In the genomic region with DNA sequence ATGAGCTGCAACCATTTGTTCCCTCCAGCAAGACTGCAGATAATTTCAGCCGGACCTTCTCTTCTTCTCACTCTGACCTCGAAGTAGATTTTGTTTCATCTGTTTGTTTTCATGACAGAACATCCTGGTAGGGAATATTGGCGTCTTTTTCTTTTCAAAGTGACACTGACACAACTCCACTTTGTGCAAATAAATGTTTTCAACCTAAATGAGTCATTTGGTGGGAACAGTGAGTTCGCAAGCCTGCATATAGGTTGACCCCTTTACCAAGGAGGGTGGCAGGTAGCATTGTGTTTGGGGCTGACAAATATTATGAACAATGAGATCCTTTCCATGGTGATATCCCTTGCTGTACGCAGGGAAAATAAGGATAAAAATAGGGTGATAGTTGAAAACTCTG, we compare ENCODE assay signal across 22 cellular contexts. TPM values are rescaled to one million over a fixed set of nuclear protein-coding genes. Genes with fewer than 3 reads are reported as not detected.
A peak's percentile ranks its signal among the peaks of the same experiment; 100 is the strongest.
DNase-seq lines count a peak whose midpoint lies in the region; ATAC-seq and TF ChIP-seq lines count a peak whose summit lies in the region.
"Had no signal": no experiment of that assay in that cellular context is flagged by ENCODE, and none has a peak within 500 bp of the region (broad histone marks: within the 10 kb centered on the region; RNA-seq: fewer than 3 reads in every experiment).

No MANE protein-coding gene starts in this region.

- intact Hi-C loops in transverse colon (cut with DNase I; ENCODE audit: low total_unique reads) (no loop called here), body of pancreas (cut with DNase I) (no loop called here)

- POLR2A ChIA-PET in activated CD4-positive, alpha-beta memory T cell treated with anti-CD3 and anti-CD28 coated beads, Interleukin-2, amount 10 ng/mL, durations not matched to agents 7 days and 5 days (lab: Charles Lee) = no interaction called here

- H3K4me2 ChIP-seq in MM.1S (ENCODE audit: low read depth, low read length) = peak overlapping the region; percentile 6; the same call in 1 of the 2 replicates
- H3K4me2 ChIP-seq: SK-N-SH had no signal

- no peaks in the 10 kb centered on the region for H3K9me3 ChIP-seq in MM.1S (replicated peaks; ENCODE audit: insufficient read depth, low read length)
- no peaks in the 10 kb centered on the region for H3K9me3 ChIP-seq in transverse colon
- H3K9me3 ChIP-seq in body of pancreas = no peaks in the 10 kb centered on the region
- H3K9me3 ChIP-seq: left lung, mucosa of descending colon, SK-N-SH, suprapubic skin had no signal

- H3K27me3 ChIP-seq in MM.1S (replicated peaks; ENCODE audit: insufficient read depth, low read length) = no peaks in the 10 kb centered on the region
- no peaks in the 10 kb centered on the region for H3K27me3 ChIP-seq in transverse colon
- no peaks in the 10 kb centered on the region for H3K27me3 ChIP-seq in body of pancreas
- H3K27me3 ChIP-seq: left lung, suprapubic skin had no signal

- DNase-seq in MM.1S (no peak), coronary artery (ENCODE audit: low spot score) (no peak), myocyte (ENCODE audit: low read depth) (peak; percentile 11), transverse colon (no peak), body of pancreas (no peak), NCI-H2107 (lab: John Stamatoyannopoulos, UW) (no peak)
- DNase-seq in activated CD4-positive, alpha-beta memory T cell treated with anti-CD3 and anti-CD28 coated beads, Interleukin-2, amount 10 ng/mL, durations not matched to agents 7 days and 5 days = no peak
- DNase-seq: activated CD4-positive, alpha-beta T cell treated with anti-CD3 and anti-CD28 coated beads, Interleukin-2, amount 50 U/mL, for 4 hours; activated gamma-delta T cell treated with Interleukin-2 at 50 U/mL for 16 hours; amniotic stem cell; caudate nucleus; DMS79 treated with DMSO at 0.1 percent for 48 hours; HCEC 1CT; left lung; NCI-H1694; SK-N-SH; stimulated activated CD8-positive, alpha-beta memory T cell treated with anti-CD3 and anti-CD28 coated beads, Interleukin-4, amount 100 ng/mL, for 48 hours; WERI-Rb-1 had no signal

- no peaks in the 10 kb centered on the region for H3K27me3 Mint-ChIP-seq in activated CD4-positive, alpha-beta memory T cell treated with anti-CD3 and anti-CD28 coated beads, Interleukin-2, amount 10 ng/mL, durations not matched to agents 7 days and 5 days

- no peak overlapping the region for H3K4me3 ChIP-seq in MM.1S (ENCODE audit: low read length)
- H3K4me3 ChIP-seq in coronary artery = no peak overlapping the region
- no peak overlapping the region for H3K4me3 ChIP-seq in transverse colon
- no peak overlapping the region for H3K4me3 ChIP-seq in body of pancreas
- H3K4me3 ChIP-seq: K562, left lung, mucosa of descending colon, suprapubic skin had no signal

- peaks cover 6% of the 10 kb centered on the region; the same call in 1 of the 2 replicates for H4K20me1 ChIP-seq in MM.1S (ENCODE audit: insufficient read depth, low read length)

- H3F3A ChIP-seq in MM.1S (ENCODE audit: insufficient read depth, low read length) = no peaks in the 10 kb centered on the region; the same call in 1 of the 2 replicates

- no peaks in the 10 kb centered on the region for H3K9me2 ChIP-seq in MM.1S (replicated peaks; ENCODE audit: insufficient read depth, low read length)
- H3K9me2 ChIP-seq: SK-N-SH had no signal

- H3K36me3 ChIP-seq in MM.1S (replicated peaks; ENCODE audit: insufficient read depth, low read length) = no peaks in the 10 kb centered on the region
- no peaks in the 10 kb centered on the region for H3K36me3 ChIP-seq in transverse colon
- H3K36me3 ChIP-seq in body of pancreas (replicated peaks in 1 of 2; ENCODE audit: insufficient read depth in 1 of 2, low read depth in 2 of 2) = no peaks in the 10 kb centered on the region
- H3K36me3 ChIP-seq: left lung, suprapubic skin, WERI-Rb-1 had no signal

- peaks cover 18% of the 10 kb centered on the region for H3K9me3 Mint-ChIP-seq in activated CD4-positive, alpha-beta memory T cell treated with anti-CD3 and anti-CD28 coated beads, Interleukin-2, amount 10 ng/mL, durations not matched to agents 7 days and 5 days

- no peak for ATAC-seq in body of pancreas
- ATAC-seq: K562 had no signal

- TF ChIP-seq POLR2A in transverse colon (IDR thresholded peaks at IDR 0.05) (no peak), body of pancreas (IDR thresholded peaks at IDR 0.05) (no peak)

- in situ Hi-C loops in transverse colon (cut with MboI; ENCODE audit: low pct_ligation_motif_present in 1 of 4, low pct_unique_long_range_greater_than_20kb in 1 of 4, low sequenced_read_pairs in 3 of 4) = no loop called here

- H2AFZ ChIP-seq in MM.1S (ENCODE audit: low read length) = no peak overlapping the region

- no peak overlapping the region for H3K4me3 Mint-ChIP-seq in activated CD4-positive, alpha-beta memory T cell treated with anti-CD3 and anti-CD28 coated beads, Interleukin-2, amount 10 ng/mL, durations not matched to agents 7 days and 5 days

- CTCF ChIA-PET in activated CD4-positive, alpha-beta memory T cell treated with anti-CD3 and anti-CD28 coated beads, Interleukin-2, amount 10 ng/mL, durations not matched to agents 7 days and 5 days (lab: Charles Lee) = no interaction called here

- no peak overlapping the region for H3K9ac ChIP-seq in MM.1S (ENCODE audit: low read length)
- H3K9ac ChIP-seq: SK-N-SH had no signal

- no peak for TF ChIP-seq EP300 in transverse colon (IDR thresholded peaks at IDR 0.05; ENCODE audit: low read depth)

- H3K4me1 Mint-ChIP-seq in activated CD4-positive, alpha-beta memory T cell treated with anti-CD3 and anti-CD28 coated beads, Interleukin-2, amount 10 ng/mL, durations not matched to agents 7 days and 5 days = no peaks in the 10 kb centered on the region

- no peaks in the 10 kb centered on the region for H3K36me3 Mint-ChIP-seq in activated CD4-positive, alpha-beta memory T cell treated with anti-CD3 and anti-CD28 coated beads, Interleukin-2, amount 10 ng/mL, durations not matched to agents 7 days and 5 days (ENCODE audit: low read depth)

- H3K79me2 ChIP-seq in MM.1S (ENCODE audit: low read length) = peaks cover 96% of the 10 kb centered on the region

- no peak for TF ChIP-seq CTCF in MM.1S (IDR thresholded peaks at IDR 0.05; ENCODE audit: low read length)
- TF ChIP-seq CTCF in coronary artery (IDR thresholded peaks at IDR 0.05) = no peak
- TF ChIP-seq CTCF in transverse colon (IDR thresholded peaks at IDR 0.05) = no peak
- no peak for TF ChIP-seq CTCF in body of pancreas (IDR thresholded peaks at IDR 0.05)

- H3K27ac Mint-ChIP-seq in activated CD4-positive, alpha-beta memory T cell treated with anti-CD3 and anti-CD28 coated beads, Interleukin-2, amount 10 ng/mL, durations not matched to agents 7 days and 5 days = no peak overlapping the region

- H3K4me1 ChIP-seq in MM.1S (ENCODE audit: low read length) = peaks cover 17% of the 10 kb centered on the region
- H3K4me1 ChIP-seq in transverse colon = peaks cover 20 to 51% (median 29%) of the 10 kb centered on the region in 4 donors
- no peaks in the 10 kb centered on the region for H3K4me1 ChIP-seq in body of pancreas
- H3K4me1 ChIP-seq: left lung, suprapubic skin had no signal

- H3K27ac ChIP-seq in MM.1S (ENCODE audit: low read length) (peak overlapping the region; percentile 9; the same call in 1 of the 2 replicates), coronary artery (peak overlapping the region; percentile 25 to 77), transverse colon (peak overlapping the region; percentile 15 to 81 (median 66)), body of pancreas (no peak overlapping the region)
- H3K27ac ChIP-seq: epithelial cell of prostate, left lung, suprapubic skin, WERI-Rb-1 had no signal

- 66 to 79% methylated on average over 2 to 5 of the region's 5 CpGs for WGBS in transverse colon (ENCODE audit: low coverage in 1 of 2), 2 donors
- 73 to 74% methylated on average over 5 of the region's 5 CpGs for WGBS in body of pancreas, 2 donors

RNA-seq across cellular contexts. Expression of gene LARGE1, which starts 55.0 kb away (rescaled TPM):
- 22.6 and 23.9 TPM in 2 replicates for total RNA-seq in myocyte
- 12.7 TPM for polyA plus RNA-seq in myocyte (2012)
- total RNA-seq in transverse colon = 100 to 1,000 TPM in 2 of 4 donors, 10 to 100 TPM in 2; 46.5 to 304 (median 80.5) TPM
- 10 to 100 TPM; 12.5 to 21.1 TPM for total RNA-seq in body of pancreas
- total RNA-seq in activated CD4-positive, alpha-beta memory T cell treated with anti-CD3 and anti-CD28 coated beads, Interleukin-2, amount 10 ng/mL, durations not matched to agents 7 days and 5 days = under 1 TPM; 0.18 to 0.38 TPM

Comparison
In these comparisons a context has a peak if more than half of its experiments do, and no peak if none do; other contexts are left out.
1. H3K27ac ChIP-seq: peak in MM.1S (single experiment), coronary artery (2 of 2) and transverse colon (4 of 4); none in body of pancreas (0 of 4).
2. RNA of gene LARGE1, which starts 55.0 kb away (total RNA-seq): 46.5 to 304 TPM in transverse colon, 22.6 to 23.9 TPM in myocyte and 12.5 to 21.1 TPM in body of pancreas; 0.18 to 0.38 TPM in activated CD4-positive, alpha-beta memory T cell treated with anti-CD3 and anti-CD28 coated beads, Interleukin-2, amount 10 ng/mL, durations not matched to agents 7 days and 5 days; every median in the first group is over 4 times any median in the second.